21 cellular contexts compared by ENCODE assay signal in genomic region chr5:41670216-41670615, GRCh38.
DNase-seq lines count a peak whose midpoint lies in the region; ATAC-seq and TF ChIP-seq lines count a peak whose summit lies in the region.
"Had no signal": no experiment of that assay in that cellular context is flagged by ENCODE, and none has a peak within 500 bp of the region (broad histone marks: within the 10 kb centered on the region; RNA-seq: fewer than 3 reads in every experiment).

No MANE protein-coding gene starts in this region.

- intact Hi-C loops in tibial artery (cut with DNase I; ENCODE audit: low total_unique reads): no loop called here

- no peak overlapping the region for H3K4me3 ChIP-seq in tibial artery
- H3K4me3 ChIP-seq: A549; BLaER1 treated with 17β-estradiol and CSF1 and Interleukin-3, amounts not matched to agents 10 nM and 100 nM; GM12878 had no signal

- no peaks in the 10 kb centered on the region for H3K9me3 ChIP-seq in tibial artery
- H3K9me3 ChIP-seq: A549, Caco-2 had no signal

- H3K27me3 ChIP-seq in tibial artery: no peaks in the 10 kb centered on the region
- H3K27me3 ChIP-seq: BLaER1 treated with 17β-estradiol and CSF1 and Interleukin-3, amounts not matched to agents 10 nM and 100 nM had no signal

- DNase-seq in NCI-H2171 (lab: John Stamatoyannopoulos, UW): peak; percentile 28
- peak; percentile 93 for DNase-seq in SK-N-DZ (ENCODE audit: low spot score)
- DNase-seq in DMS153 treated with DMSO at 0.1 percent for 48 hours (lab: John Stamatoyannopoulos, UW; ENCODE audit: unreplicated experiment): no peak
- no peak for DNase-seq in tibial artery
- DNase-seq: AML-193; Caco-2; Calu3; CD4-positive, alpha-beta T cell; CD8-positive, alpha-beta T cell; DMS53; DMS79; DND-41; EL; GDM1 had no signal

- TF ChIP-seq CTCF in tibial artery (IDR thresholded peaks at IDR 0.05): no peak

- H3K36me3 ChIP-seq in tibial artery: no peaks in the 10 kb centered on the region
- H3K36me3 ChIP-seq: BLaER1 treated with 17β-estradiol and CSF1 and Interleukin-3, amounts not matched to agents 10 nM and 100 nM had no signal

- no peak overlapping the region for H3K27ac ChIP-seq in tibial artery
- H3K27ac ChIP-seq: 22Rv1; A549; BLaER1 treated with 17β-estradiol and CSF1 and Interleukin-3, amounts not matched to agents 10 nM and 100 nM; C4-2B had no signal

- no peak for ATAC-seq in SK-N-SH treated with all-trans-retinoic acid at 6 μM for 48 hours
- no peak for ATAC-seq in HG03571 (IDR thresholded peaks at IDR 0.05; ENCODE audit: unreplicated experiment)
- ATAC-seq: A549; CD8-positive, alpha-beta T cell; GM12878 had no signal

- no peaks in the 10 kb centered on the region for H3K4me1 ChIP-seq in tibial artery
- H3K4me1 ChIP-seq: A549; BLaER1 treated with 17β-estradiol and CSF1 and Interleukin-3, amounts not matched to agents 10 nM and 100 nM; Caco-2 had no signal

TF ChIP-seq in SK-N-SH treated with all-trans-retinoic acid at 6 μM for 48 hours, 23 proteins besides CTCF, POLR2A, EP300 and RAD21:
- TF ChIP-seq TCF4 (CRISPR knock-in tag; IDR thresholded peaks at IDR 0.05; ENCODE audit: borderline replicate concordance): peak; percentile 56; the same call in 1 of the 2 replicates
- TF ChIP-seq ISL1 (CRISPR knock-in tag; IDR thresholded peaks at IDR 0.05): 0 out of 2 replicates have a peak, but pooled peaks have one; percentile 11
- no peak for TF ChIP-seq RARB (CRISPR knock-in tag; IDR thresholded peaks at IDR 0.05)

Comparison
In these comparisons a context has a peak if more than half of its experiments do, and no peak if none do; other contexts are left out.
1. DNase-seq: peak in NCI-H2171 (single experiment) and SK-N-DZ (single experiment); none in DMS153 treated with DMSO at 0.1 percent for 48 hours (single experiment) and tibial artery (0 of 2).